ENCODE assay signal across 19 cellular contexts in genomic region chrX:30973784-30974427, GRCh38.
A peak's percentile ranks its signal among the peaks of the same experiment; 100 is the strongest.
DNase-seq lines count a peak whose midpoint lies in the region; ATAC-seq and TF ChIP-seq lines count a peak whose summit lies in the region.
"Had no signal": no experiment of that assay in that cellular context is flagged by ENCODE, and none has a peak within 500 bp of the region (broad histone marks: within the 10 kb centered on the region; RNA-seq: fewer than 3 reads in every experiment).

No MANE protein-coding gene starts in this region.

- no peak overlapping the region for H3K27ac Mint-ChIP-seq in CD8-positive, alpha-beta T cell

- H3K27me3 ChIP-seq in testis = no peaks in the 10 kb centered on the region
- no peaks in the 10 kb centered on the region for H3K27me3 ChIP-seq in CD8-positive, alpha-beta T cell (ENCODE audit: insufficient read depth, low read length)
- H3K27me3 ChIP-seq: SJSA1 had no signal

- no peak overlapping the region for H3K4me3 ChIP-seq in testis
- no peak overlapping the region for H3K4me3 ChIP-seq in CD8-positive, alpha-beta T cell (ENCODE audit: low read depth, low read length)
- H3K4me3 ChIP-seq: GM12878, SJSA1 had no signal

- H3K36me3 Mint-ChIP-seq in CD8-positive, alpha-beta T cell = no peaks in the 10 kb centered on the region
- H3K36me3 Mint-ChIP-seq: IgD-negative memory B cell had no signal

- CTCF ChIA-PET in CD8-positive, alpha-beta T cell (lab: Charles Lee) = interaction anchor here (1.0 kb wide), 1 partner anchor 353 kb away, joined by 3 read pairs; no protein-coding TSS in a partner anchor

- no peak for ATAC-seq in CD8-positive, alpha-beta T cell
- ATAC-seq: GM12878 had no signal

- no peak for TF ChIP-seq POLR2A in erythroblast (IDR thresholded peaks at IDR 0.05; ENCODE audit: low read length)
- TF ChIP-seq POLR2A in testis (IDR thresholded peaks at IDR 0.05) = no peak

- H3K4me3 Mint-ChIP-seq in CD8-positive, alpha-beta T cell = no peak overlapping the region
- H3K4me3 Mint-ChIP-seq: IgD-negative memory B cell had no signal

- POLR2A ChIA-PET in CD8-positive, alpha-beta T cell (lab: Charles Lee) = no interaction called here

- no peaks in the 10 kb centered on the region for H3K9me3 ChIP-seq in testis
- H3K9me3 ChIP-seq in CD8-positive, alpha-beta T cell (ENCODE audit: low read length) = no peaks in the 10 kb centered on the region
- H3K9me3 ChIP-seq: SJSA1 had no signal

- intact Hi-C loops in testis (cut with DNase I; ENCODE audit: low total_unique reads) = no loop called here
- intact Hi-C loops in CD8-positive, alpha-beta T cell (cut with DNase I, micrococcal nuclease) = no loop called here

- no peak for TF ChIP-seq CTCF in testis (IDR thresholded peaks at IDR 0.05)
- TF ChIP-seq CTCF in CD8-positive, alpha-beta T cell (IDR thresholded peaks at IDR 0.05) = no peak

- DNase-seq in NCI-H510A (lab: John Stamatoyannopoulos, UW) (peak; percentile 1), NCI-H510A treated with DMSO at 0.1 percent for 48 hours (lab: John Stamatoyannopoulos, UW) (no peak), NCI-H69 (lab: John Stamatoyannopoulos, UW) (peak; percentile 5), erythroblast (lab: John Stamatoyannopoulos, UW) (peak; percentile 3 to 49), testis (peak; percentile 25), NCI-H526 (lab: John Stamatoyannopoulos, UW) (no peak), SHP77 treated with DMSO at 0.1 percent for 48 hours (lab: John Stamatoyannopoulos, UW) (no peak)
- no peak for DNase-seq in CD8-positive, alpha-beta T cell
- DNase-seq: C1 segment of cervical spinal cord; COR-L47; DMS153; NCI-H1048; NCI-H146; NCI-H2081 treated with DMSO at 0.1 percent for 48 hours; NK-92 treated with Interleukin-12 subunit alpha and Interleukin-12 subunit beta, amount 100 ng/mL, for 24 hours had no signal

- peaks cover 11% of the 10 kb centered on the region for H3K4me1 Mint-ChIP-seq in CD8-positive, alpha-beta T cell (ENCODE audit: low read depth)

- H3K4me1 ChIP-seq in testis = no peaks in the 10 kb centered on the region
- H3K4me1 ChIP-seq in CD8-positive, alpha-beta T cell (ENCODE audit: insufficient read depth, low read length) = no peaks in the 10 kb centered on the region
- H3K4me1 ChIP-seq: SJSA1 had no signal

- peak overlapping the region in 1 of 2 donors; percentile 44 for H3K27ac ChIP-seq in testis
- no peak overlapping the region for H3K27ac ChIP-seq in CD8-positive, alpha-beta T cell (ENCODE audit: low read depth, low read length)
- H3K27ac ChIP-seq: RWPE1, SJSA1 had no signal

- 72 to 74% methylated on average over 5 of the region's 5 CpGs for WGBS in testis, 2 donors

- peaks cover 2% of the 10 kb centered on the region for H3K9me3 Mint-ChIP-seq in CD8-positive, alpha-beta T cell

- peaks cover 5% of the 10 kb centered on the region for H3K27me3 Mint-ChIP-seq in CD8-positive, alpha-beta T cell (ENCODE audit: low read depth)

- no peaks in the 10 kb centered on the region for H3K36me3 ChIP-seq in testis (ENCODE audit: low read depth, missing control alignments)
- no peaks in the 10 kb centered on the region for H3K36me3 ChIP-seq in CD8-positive, alpha-beta T cell (ENCODE audit: insufficient read depth, low read length)
- H3K36me3 ChIP-seq: SJSA1 had no signal

Comparison
In these comparisons a context has a peak if more than half of its experiments do, and no peak if none do; other contexts are left out.
1. DNase-seq: peak in NCI-H510A (single experiment), NCI-H69 (single experiment), erythroblast (2 of 2) and testis (single experiment); none in NCI-H510A treated with DMSO at 0.1 percent for 48 hours (single experiment), CD8-positive, alpha-beta T cell (0 of 7), NCI-H526 (0 of 2) and SHP77 treated with DMSO at 0.1 percent for 48 hours (single experiment).